Comparison of ENCODE assay signal across 32 cellular contexts in the genomic region with DNA sequence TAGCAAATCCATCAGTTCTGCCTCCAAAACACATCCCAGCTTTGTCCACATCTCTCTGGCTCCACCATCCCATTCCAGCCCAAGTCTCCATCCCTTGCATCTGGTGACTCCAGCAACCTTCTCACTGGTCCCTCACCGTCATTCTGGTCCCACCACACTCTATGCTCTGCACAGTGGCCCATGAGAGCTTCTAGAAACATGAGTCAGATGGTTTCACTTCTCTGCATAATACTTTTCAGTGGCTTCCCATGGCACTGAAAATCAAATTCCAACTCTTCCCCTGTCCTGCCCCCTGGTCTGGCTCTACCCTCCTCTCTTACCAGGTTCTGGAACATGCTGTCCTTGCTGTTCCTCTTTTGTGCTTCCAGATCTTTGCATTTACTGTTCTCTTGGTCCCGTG. TPM values are rescaled to one million over a fixed set of nuclear protein-coding genes. Genes with fewer than 3 reads are reported as not detected.
A peak's percentile ranks its signal among the peaks of the same experiment; 100 is the strongest.
DNase-seq lines count a peak whose midpoint lies in the region; ATAC-seq, FAIRE-seq and TF ChIP-seq lines count a peak whose summit lies in the region.
"Had no signal": no experiment of that assay in that cellular context is flagged by ENCODE, and none has a peak within 500 bp of the region (broad histone marks: within the 10 kb centered on the region; RNA-seq: fewer than 3 reads in every experiment).

No MANE protein-coding gene starts in this region.

- WGBS in pancreas, 2 donors = 71 to 91% methylated on average over 2 of the region's 2 CpGs

- H3K27ac ChIP-seq in pancreas = no peak overlapping the region
- H3K27ac ChIP-seq in colonic mucosa = no peak overlapping the region
- H3K27ac ChIP-seq: adrenal gland, BLaER1, body of pancreas, neutrophil, RWPE1, sigmoid colon, SK-N-MC, tibial nerve had no signal

- H3K4me1 ChIP-seq in pancreas (no peaks in the 10 kb centered on the region), colonic mucosa (no peaks in the 10 kb centered on the region)
- H3K4me1 ChIP-seq: adrenal gland, BLaER1, body of pancreas, HAP-1, sigmoid colon had no signal

- FAIRE-seq in GM12891 (lab: Jason Lieb, UNC) (peak; percentile 65), pancreas (lab: Jason Lieb, UNC) (no peak)
- FAIRE-seq: endothelial cell of umbilical vein, G401.6, GM18507 had no signal

- H3K27me3 Mint-ChIP-seq in activated CD8-positive, alpha-beta memory T cell treated with anti-CD3 and anti-CD28 coated beads, Interleukin-2, amount 10 ng/mL, durations not matched to agents 7 days and 5 days = no peaks in the 10 kb centered on the region

- H3K27me3 ChIP-seq in pancreas = no peaks in the 10 kb centered on the region
- H3K27me3 ChIP-seq in colonic mucosa = no peaks in the 10 kb centered on the region
- H3K27me3 ChIP-seq: adrenal gland, BLaER1, body of pancreas, neutrophil, sigmoid colon, tibial nerve had no signal

- ATAC-seq in activated CD8-positive, alpha-beta memory T cell treated with anti-CD3 and anti-CD28 coated beads, Interleukin-2, amount 10 ng/mL, durations not matched to agents 7 days and 5 days = peak; percentile 27
- no peak for ATAC-seq in pancreas
- ATAC-seq: body of pancreas had no signal

- H3K36me3 Mint-ChIP-seq in activated CD8-positive, alpha-beta memory T cell treated with anti-CD3 and anti-CD28 coated beads, Interleukin-2, amount 10 ng/mL, durations not matched to agents 7 days and 5 days = peaks cover 6% of the 10 kb centered on the region

- TF ChIP-seq POLR2A in GM12891 (IDR thresholded peaks at IDR 0.05; ENCODE audit: low read depth, low read length) = no peak

- intact Hi-C loops in pancreas (cut with DNase I) (no loop called here), colonic mucosa (cut with DNase I) (no loop called here)

- no peak overlapping the region for H3K4me3 Mint-ChIP-seq in activated CD8-positive, alpha-beta memory T cell treated with anti-CD3 and anti-CD28 coated beads, Interleukin-2, amount 10 ng/mL, durations not matched to agents 7 days and 5 days
- H3K4me3 Mint-ChIP-seq: T-helper 1 cell treated with Interleukin-12 subunit alpha and Interleukin-12 subunit beta and Interleukin-4 antibody, amounts not matched to agents 30 μg/mL and 1 μg/mL, for 36 hours had no signal

- H3K9me3 ChIP-seq in pancreas (no peaks in the 10 kb centered on the region), colonic mucosa (no peaks in the 10 kb centered on the region)
- H3K9me3 ChIP-seq: adrenal gland, BLaER1, body of pancreas, HAP-1, neutrophil, sigmoid colon, tibial nerve had no signal

- no peak overlapping the region for H3K27ac Mint-ChIP-seq in activated CD8-positive, alpha-beta memory T cell treated with anti-CD3 and anti-CD28 coated beads, Interleukin-2, amount 10 ng/mL, durations not matched to agents 7 days and 5 days
- H3K27ac Mint-ChIP-seq: progenitor cell of endocrine pancreas; T-helper 1 cell treated with Interleukin-12 subunit alpha and Interleukin-12 subunit beta and Interleukin-4 antibody, amounts not matched to agents 30 μg/mL and 1 μg/mL, for 36 hours had no signal

- H3K36me3 ChIP-seq in pancreas (no peaks in the 10 kb centered on the region), colonic mucosa (no peaks in the 10 kb centered on the region)
- H3K36me3 ChIP-seq: adrenal gland, HAP-1, neutrophil, sigmoid colon had no signal

- H3K9me3 Mint-ChIP-seq in activated CD8-positive, alpha-beta memory T cell treated with anti-CD3 and anti-CD28 coated beads, Interleukin-2, amount 10 ng/mL, durations not matched to agents 7 days and 5 days (ENCODE audit: low read depth) = no peaks in the 10 kb centered on the region
- H3K9me3 Mint-ChIP-seq: T-helper 1 cell treated with Interleukin-12 subunit alpha and Interleukin-12 subunit beta and Interleukin-4 antibody, amounts not matched to agents 30 μg/mL and 1 μg/mL, for 36 hours had no signal

- TF ChIP-seq CTCF in pancreas (IDR thresholded peaks at IDR 0.05) = no peak
- no peak for TF ChIP-seq CTCF in colonic mucosa (IDR thresholded peaks at IDR 0.05)

- no peak overlapping the region for H3K4me3 ChIP-seq in pancreas
- no peak overlapping the region for H3K4me3 ChIP-seq in colonic mucosa
- H3K4me3 ChIP-seq: adrenal gland, BLaER1, body of pancreas, HAP-1, sigmoid colon, SK-N-MC, tibial nerve had no signal

- no peak overlapping the region for H3K9ac ChIP-seq in colonic mucosa (ENCODE audit: low read depth in 2 of 2, low read length in 2 of 2)
- H3K9ac ChIP-seq: BLaER1 had no signal

- H3K4me1 Mint-ChIP-seq in activated CD8-positive, alpha-beta memory T cell treated with anti-CD3 and anti-CD28 coated beads, Interleukin-2, amount 10 ng/mL, durations not matched to agents 7 days and 5 days = peaks cover 14% of the 10 kb centered on the region

- CTCF ChIA-PET in activated CD8-positive, alpha-beta memory T cell treated with anti-CD3 and anti-CD28 coated beads, Interleukin-2, amount 10 ng/mL, durations not matched to agents 7 days and 5 days (lab: Charles Lee) = no interaction called here

- DNase-seq in activated CD8-positive, alpha-beta memory T cell treated with anti-CD3 and anti-CD28 coated beads, Interleukin-2, amount 10 ng/mL, durations not matched to agents 7 days and 5 days = no peak
- no peak for DNase-seq in activated CD8-positive, alpha-beta memory T cell treated with anti-CD3 and anti-CD28 coated beads, Interleukin-2, amount 50 U/mL, for 4 hours
- DNase-seq in GM12891 (ENCODE audit: insufficient read length, low spot score) (no peak), NOMO-1 treated with dmso at 0.1 percent for 144 hours (lab: John Stamatoyannopoulos, UW; ENCODE audit: unreplicated experiment) (peak; percentile 12), medulla oblongata (ENCODE audit: extremely low spot score) (peak; percentile 27), pancreas (no peak), colonic mucosa (no peak)
- DNase-seq: activated CD4-positive, alpha-beta T cell treated with anti-CD3 and anti-CD28 coated beads for 4 hours; activated CD8-positive, alpha-beta memory T cell treated with anti-CD3 and anti-CD28 coated beads, Interleukin-2, amount 50 U/mL, for 48 hours; activated gamma-delta T cell treated with Interleukin-2 at 50 U/mL for 16 hours; adrenal gland; body of pancreas; COR-L47; DMS53; IMR-90; mesendoderm; NCI-H1105; NCI-H1930; NCI-H526 treated with DMSO at 0.1 percent for 48 hours; sigmoid colon; stimulated activated CD4-positive, alpha-beta T cell treated with anti-CD3 and anti-CD28 coated beads, Interleukin-15, amount 100 ng/mL, for 24 hours had no signal

TF ChIP-seq in GM12891, 5 proteins besides CTCF, POLR2A, EP300 and RAD21:
- TF ChIP-seq TAF1 (IDR thresholded peaks at IDR 0.05; ENCODE audit: low read depth, low read length) = no peak
- TF ChIP-seq POU2F2 (IDR thresholded peaks at IDR 0.05; ENCODE audit: low read depth, low read length) = peak; percentile 15; the same call in 1 of the 2 replicates
- peak; percentile 91 for TF ChIP-seq SPI1 (IDR thresholded peaks at IDR 0.05; ENCODE audit: low read depth, low read length)
- no peak for TF ChIP-seq PAX5 (IDR thresholded peaks at IDR 0.05; ENCODE audit: insufficient read depth, low read length, severe bottlenecking)

RNA-seq across cellular contexts. Expression of gene C12orf76, which starts 17.2 kb away (rescaled TPM):
- total RNA-seq in activated CD8-positive, alpha-beta memory T cell treated with anti-CD3 and anti-CD28 coated beads, Interleukin-2, amount 10 ng/mL, durations not matched to agents 7 days and 5 days = 10 to 100 TPM; 14.8 to 17.3 TPM
- polyA plus RNA-seq in GM12891 (2012; ENCODE audit: low read depth, missing spikeins) = 17.1 TPM
- total RNA-seq in pancreas = 1 to 10 TPM; 4.3 to 9.7 (median 5.8) TPM
- 10 to 100 TPM in 1 of 2 donors, 1 to 10 TPM in 1; 6.8 to 17.0 TPM for polyA plus RNA-seq in pancreas
- total RNA-seq in colonic mucosa = 1 to 10 TPM; 7.2 to 8.4 TPM

RNA-seq across cellular contexts. Expression of gene IFT81, which starts 58.6 kb away (rescaled TPM):
- 1 to 10 TPM; 1.4 to 2.2 TPM for total RNA-seq in activated CD8-positive, alpha-beta memory T cell treated with anti-CD3 and anti-CD28 coated beads, Interleukin-2, amount 10 ng/mL, durations not matched to agents 7 days and 5 days
- polyA plus RNA-seq in GM12891 (2012; ENCODE audit: low read depth, missing spikeins) = 5.7 TPM
- total RNA-seq in pancreas = 1 to 10 TPM; 2.1 to 5.9 (median 3.4) TPM
- polyA plus RNA-seq in pancreas = 1 to 10 TPM; 2.5 to 7.2 TPM
- 1 to 10 TPM; 4.2 to 5.3 TPM for total RNA-seq in colonic mucosa

Comparison
In these comparisons a context has a peak if more than half of its experiments do, and no peak if none do; other contexts are left out.
1. DNase-seq: peak in NOMO-1 treated with dmso at 0.1 percent for 144 hours (single experiment) and medulla oblongata (single experiment); none in activated CD8-positive, alpha-beta memory T cell treated with anti-CD3 and anti-CD28 coated beads, Interleukin-2, amount 10 ng/mL, durations not matched to agents 7 days and 5 days (single experiment), activated CD8-positive, alpha-beta memory T cell treated with anti-CD3 and anti-CD28 coated beads, Interleukin-2, amount 50 U/mL, for 4 hours (single experiment), GM12891 (single experiment), pancreas (0 of 6) and colonic mucosa (single experiment).